In the genomic region with DNA sequence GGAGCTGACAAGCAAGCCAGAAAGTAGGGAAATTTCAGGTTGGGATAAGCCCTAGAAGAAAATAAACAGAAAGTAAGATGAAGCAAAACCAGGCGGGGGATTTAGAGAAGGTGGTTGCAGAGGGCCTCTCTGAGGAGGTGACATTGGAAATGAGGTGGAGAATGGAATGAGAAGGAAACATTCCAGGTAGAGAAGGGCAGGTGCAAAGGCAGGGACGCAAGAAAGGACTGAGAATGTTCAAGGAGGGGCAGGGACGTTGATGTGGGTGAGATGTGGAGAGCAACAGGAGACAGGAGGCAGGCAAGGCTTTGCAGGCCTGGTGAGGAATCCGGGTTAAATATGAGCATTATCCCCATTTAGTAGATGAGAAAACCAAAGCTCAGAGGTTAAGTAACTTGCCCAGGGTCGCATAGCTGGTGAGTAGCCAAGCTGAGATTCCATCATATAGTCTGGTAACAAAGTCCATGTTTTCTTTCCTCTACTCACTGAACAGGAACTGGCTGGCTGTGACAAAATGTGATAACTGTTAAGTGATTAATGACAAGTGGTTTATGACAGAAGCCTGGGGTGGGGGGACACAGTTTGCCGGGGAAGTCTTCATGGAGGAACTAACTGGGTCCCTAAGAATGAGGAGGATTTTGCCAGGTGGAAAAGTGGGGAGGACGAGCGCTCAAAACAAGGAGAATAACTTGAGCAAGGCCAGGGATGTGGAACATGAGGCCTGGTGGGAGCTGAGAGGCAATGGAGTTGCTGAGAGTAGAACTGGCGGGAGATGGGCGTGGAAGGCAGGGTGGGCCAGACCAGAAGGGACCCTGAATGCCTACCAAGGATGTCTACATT, we compare ENCODE assay signal across 22 cellular contexts. TPM values are rescaled to one million over a fixed set of nuclear protein-coding genes. Genes with fewer than 3 reads are reported as not detected.
DNase-seq lines count a peak whose midpoint lies in the region; ATAC-seq, FAIRE-seq and TF ChIP-seq lines count a peak whose summit lies in the region.
"Had no signal": no experiment of that assay in that cellular context is flagged by ENCODE, and none has a peak within 500 bp of the region (broad histone marks: within the 10 kb centered on the region; RNA-seq: fewer than 3 reads in every experiment).

No MANE protein-coding gene starts in this region.

- peak overlapping the region; percentile 22 for H3K27ac Mint-ChIP-seq in activated T-helper 17 cell treated with anti-CD3 and anti-CD28 coated beads, Interleukin-2, amount 50 U/mL, for 72 hours
- peak overlapping the region; percentile 9 for H3K27ac Mint-ChIP-seq in progenitor cell of endocrine pancreas
- H3K27ac Mint-ChIP-seq: activated naive CD4-positive, alpha-beta T cell treated with anti-CD3 and anti-CD28 coated beads for 36 hours had no signal

- H3K36me3 ChIP-seq in HepG2 (replicated peaks in 1 of 2; ENCODE audit: control insufficient read depth in 1 of 2, insufficient read depth in 2 of 2, low read length in 2 of 2) (no peaks in the 10 kb centered on the region; a peak in 1 of 5 replicates), testis (ENCODE audit: low read depth, missing control alignments) (no peaks in the 10 kb centered on the region), SK-N-SH (replicated peaks in 1 of 2; ENCODE audit: control insufficient read depth in 1 of 2, insufficient read depth in 2 of 2, low read length in 1 of 2) (peaks cover 4% of the 10 kb centered on the region in 2 experiments), HAP-1 (replicated peaks) (no peaks in the 10 kb centered on the region)

- peaks cover 11% of the 10 kb centered on the region for H3F3A ChIP-seq in SK-N-SH (replicated peaks; ENCODE audit: insufficient read depth)

- H2AFZ ChIP-seq in HepG2 (ENCODE audit: low read length) (no peak overlapping the region), SK-N-SH (ENCODE audit: low read depth) (no peak overlapping the region)

- no peaks in the 10 kb centered on the region for H3K36me3 Mint-ChIP-seq in activated T-helper 17 cell treated with anti-CD3 and anti-CD28 coated beads, Interleukin-2, amount 50 U/mL, for 72 hours (ENCODE audit: low read depth)
- peaks cover 8% of the 10 kb centered on the region for H3K36me3 Mint-ChIP-seq in progenitor cell of endocrine pancreas (ENCODE audit: insufficient read depth)

- CTCF ChIA-PET in HepG2 (lab: Yijun Ruan, JAX; ENCODE audit: low intra/inter-chr PET ratio, low total read pairs) (interaction anchor here (0.8 to 3.2 kb wide), 2 partner anchors 57 to 141 kb away, joined by 3 to 36 read pairs; no protein-coding TSS in a partner anchor), SK-N-SH (lab: Yijun Ruan, JAX) (interaction anchor here (1.0 to 9.0 kb wide), 9 partner anchors 9 to 143 kb away, joined by 3 to 158 read pairs (median 5); a partner anchor contains a TSS)

- H3K9me2 ChIP-seq in SK-N-SH: no peaks in the 10 kb centered on the region

- intact Hi-C loops in HepG2 (cut with micrococcal nuclease; ENCODE audit: unreplicated experiment): loop anchor here (5.0 to 10.0 kb wide), 3 partner anchors 38 to 240 kb away; no protein-coding TSS in a partner anchor
- intact Hi-C loops in testis (cut with DNase I; ENCODE audit: low total_unique reads): loop anchor here (5.0 kb wide), 1 partner anchor 58 kb away; no protein-coding TSS in a partner anchor

- peak; percentile 37 for DNase-seq in HuH-7 (ENCODE audit: low spot score)
- peak; percentile 93 for DNase-seq in HepG2 (ENCODE audit: low spot score)
- DNase-seq in progenitor cell of endocrine pancreas (ENCODE audit: low spot score, unreplicated experiment): no peak
- no peak for DNase-seq in testis
- no peak for DNase-seq in SK-N-SH
- no peak for DNase-seq in HAP-1 (ENCODE audit: low spot score in 2 of 2)
- DNase-seq in globus pallidus (ENCODE audit: low spot score): no peak
- DNase-seq: activated naive CD4-positive, alpha-beta T cell treated with anti-CD3 and anti-CD28 coated beads for 36 hours; CD4-positive, CD25-positive, alpha-beta regulatory T cell; DMS 273 treated with DMSO at 0.1 percent for 48 hours; HCEC 1CT; lower lobe of right lung; NCI-H1048; NCI-H2029; NCI-H345; NCI-H82; stimulated activated CD4-positive, alpha-beta T cell treated with anti-CD3 and anti-CD28 coated beads, Interleukin-4, amount 100 ng/mL, for 24 hours; stimulated activated naive CD4-positive, alpha-beta T cell treated with Interleukin-2 at 50 U/mL for 16 hours; T-helper 9 cell had no signal

- H3K4me1 ChIP-seq in HepG2 (ENCODE audit: insufficient read depth, low read length): peaks cover 92% of the 10 kb centered on the region
- no peaks in the 10 kb centered on the region for H3K4me1 ChIP-seq in testis
- no peaks in the 10 kb centered on the region; a peak in 1 of 4 replicates for H3K4me1 ChIP-seq in SK-N-SH (ENCODE audit: control insufficient read depth in 1 of 2, insufficient read depth in 2 of 2, low read depth in 1 of 2, low read length in 1 of 2)
- no peaks in the 10 kb centered on the region for H3K4me1 ChIP-seq in HAP-1
- H3K4me1 ChIP-seq: gastroesophageal sphincter had no signal

- TF ChIP-seq POLR2A in HepG2 (IDR thresholded peaks at IDR 0.05; ENCODE audit: insufficient read depth in 1 of 2, low read depth in 2 of 2, low read length in 2 of 2) (no peak), testis (IDR thresholded peaks at IDR 0.05) (no peak)

- TF ChIP-seq CTCF in HepG2 (CRISPR knock-in tag; IDR thresholded peaks at IDR 0.05) (no peak), progenitor cell of endocrine pancreas (IDR thresholded peaks at IDR 0.05; ENCODE audit: unreplicated experiment) (no peak), testis (IDR thresholded peaks at IDR 0.05) (no peak), SK-N-SH (IDR thresholded peaks at IDR 0.05) (no peak)

- no peak for TF ChIP-seq RAD21 in HepG2 (CRISPR knock-in tag; IDR thresholded peaks at IDR 0.05)
- no peak for TF ChIP-seq RAD21 in SK-N-SH (IDR thresholded peaks at IDR 0.05; ENCODE audit: low read length)

- H3K9me3 Mint-ChIP-seq in activated T-helper 17 cell treated with anti-CD3 and anti-CD28 coated beads, Interleukin-2, amount 50 U/mL, for 72 hours: no peaks in the 10 kb centered on the region
- H3K9me3 Mint-ChIP-seq in progenitor cell of endocrine pancreas (ENCODE audit: low read depth): no peaks in the 10 kb centered on the region
- H3K9me3 Mint-ChIP-seq: activated naive CD4-positive, alpha-beta T cell treated with anti-CD3 and anti-CD28 coated beads for 36 hours; CD4-positive, CD25-positive, alpha-beta regulatory T cell had no signal

- H3K9ac ChIP-seq in HepG2 (ENCODE audit: insufficient read depth, low read depth, low read length) (peak overlapping the region; percentile 40), SK-N-SH (no peak overlapping the region)

- H4K20me1 ChIP-seq in HepG2 (ENCODE audit: insufficient read depth, low read length) (no peaks in the 10 kb centered on the region), SK-N-SH (ENCODE audit: insufficient read depth) (peaks cover 8% of the 10 kb centered on the region; the same call in 1 of the 2 replicates)

- H3K4me2 ChIP-seq in HepG2 (ENCODE audit: low read depth, low read length) (peak overlapping the region; percentile 66), SK-N-SH (no peak overlapping the region)

- H3K4me3 ChIP-seq in HepG2 (replicated peaks in 1 of 3; ENCODE audit: insufficient read depth in 1 of 3, low read depth in 2 of 3, low read length in 3 of 3) (peak overlapping the region in 1 of 3 experiments; percentile 32; a peak in 2 of 6 replicates), testis (no peak overlapping the region), SK-N-SH (ENCODE audit: low read depth in 2 of 2, low read length in 1 of 2) (no peak overlapping the region), HAP-1 (no peak overlapping the region)
- H3K4me3 ChIP-seq: gastroesophageal sphincter, lower lobe of right lung had no signal

- no TSS peak for BruUV-seq in HepG2 (replicated peaks; lab: Mats Ljungman, UMichigan)

- in situ Hi-C loops in HepG2 (cut with HindIII; ENCODE audit: extremely low pct_ligation_motif_present, low pct_unique_long_range_greater_than_20kb) (no loop called here), HAP-1 (cut with MboI; ENCODE audit: low sequenced_read_pairs) (loop anchor here (25.0 kb wide), 1 partner anchor 432 kb away; no protein-coding TSS in a partner anchor)

- H3K27ac ChIP-seq in HepG2 (ENCODE audit: extremely low read length, insufficient read depth, low read length) (peak overlapping the region; percentile 71), testis (no peak overlapping the region), SK-N-SH (ENCODE audit: low read depth in 2 of 2, low read length in 1 of 2) (no peak overlapping the region)
- H3K27ac ChIP-seq: gastroesophageal sphincter, lower lobe of right lung had no signal

- POLR2A ChIA-PET in HepG2 (lab: Yijun Ruan, JAX): interaction anchor here (0.9 to 4.1 kb wide), 14 partner anchors 10 to 320 kb away, joined by 3 to 20 read pairs (median 4); a partner anchor contains a TSS
- POLR2A ChIA-PET in SK-N-SH (lab: Yijun Ruan, JAX): no interaction called here

- TF ChIP-seq EP300 in HepG2 (IDR thresholded peaks at IDR 0.05; ENCODE audit: low read depth in 2 of 2, low read length in 2 of 2) (peak in 1 of 2 experiments; percentile 88; a peak in 2 of 4 replicates), HepG2 (CRISPR knock-in tag; IDR thresholded peaks at IDR 0.05; ENCODE audit: borderline replicate concordance) (peak; percentile 74), SK-N-SH (IDR thresholded peaks at IDR 0.05; ENCODE audit: borderline replicate concordance in 1 of 2, low read depth in 1 of 2, low read length in 1 of 2) (no peak)

- no peak for ATAC-seq in activated T-helper 17 cell treated with anti-CD3 and anti-CD28 coated beads, Interleukin-2, amount 50 U/mL, for 72 hours (replicated peaks)
- ATAC-seq in HepG2: peak; percentile 60
- ATAC-seq: activated CD4-positive, CD25-positive, alpha-beta regulatory T cell treated with anti-CD3 and anti-CD28 coated beads, Interleukin-2, amount 50 U/mL, for 24 hours; gastroesophageal sphincter; lower lobe of right lung had no signal

- H3K9me3 ChIP-seq in HepG2 (ENCODE audit: low read length): no peaks in the 10 kb centered on the region
- H3K9me3 ChIP-seq in testis: no peaks in the 10 kb centered on the region
- H3K9me3 ChIP-seq in SK-N-SH: no peaks in the 10 kb centered on the region
- no peaks in the 10 kb centered on the region for H3K9me3 ChIP-seq in HAP-1
- H3K9me3 ChIP-seq: gastroesophageal sphincter, lower lobe of right lung had no signal

- no peaks in the 10 kb centered on the region for H3K27me3 Mint-ChIP-seq in activated T-helper 17 cell treated with anti-CD3 and anti-CD28 coated beads, Interleukin-2, amount 50 U/mL, for 72 hours
- no peaks in the 10 kb centered on the region for H3K27me3 Mint-ChIP-seq in progenitor cell of endocrine pancreas
- H3K27me3 Mint-ChIP-seq: CD4-positive, CD25-positive, alpha-beta regulatory T cell had no signal

- 24% methylated on average over 10 of the region's 10 CpGs for WGBS in HepG2 (ENCODE audit: low lambda C conversion rate)
- 84 to 86% methylated on average over 10 of the region's 10 CpGs for WGBS in testis, 2 donors
- 90% methylated on average over 10 of the region's 10 CpGs for WGBS in SK-N-SH (ENCODE audit: low lambda C conversion rate)

- no peaks in the 10 kb centered on the region for H3K79me2 ChIP-seq in HepG2 (ENCODE audit: insufficient read depth, low read length)
- H3K79me2 ChIP-seq in SK-N-SH (ENCODE audit: insufficient read depth): no peaks in the 10 kb centered on the region

- H3K4me3 Mint-ChIP-seq in activated T-helper 17 cell treated with anti-CD3 and anti-CD28 coated beads, Interleukin-2, amount 50 U/mL, for 72 hours: no peak overlapping the region
- no peak overlapping the region for H3K4me3 Mint-ChIP-seq in progenitor cell of endocrine pancreas (ENCODE audit: low read depth)
- H3K4me3 Mint-ChIP-seq: activated naive CD4-positive, alpha-beta T cell treated with anti-CD3 and anti-CD28 coated beads for 36 hours had no signal

- H3K4me1 Mint-ChIP-seq in activated T-helper 17 cell treated with anti-CD3 and anti-CD28 coated beads, Interleukin-2, amount 50 U/mL, for 72 hours: no peaks in the 10 kb centered on the region
- peaks cover 6% of the 10 kb centered on the region for H3K4me1 Mint-ChIP-seq in progenitor cell of endocrine pancreas (ENCODE audit: low read depth)

- FAIRE-seq in HepG2 (lab: Jason Lieb, UNC): peak; percentile 83

- H3K27me3 ChIP-seq in HepG2 (ENCODE audit: control insufficient read depth in 1 of 2, insufficient read depth in 2 of 2, low read length in 2 of 2): no peaks in the 10 kb centered on the region
- no peaks in the 10 kb centered on the region for H3K27me3 ChIP-seq in testis
- no peaks in the 10 kb centered on the region for H3K27me3 ChIP-seq in SK-N-SH (ENCODE audit: insufficient read depth)
- H3K27me3 ChIP-seq in HAP-1 (ENCODE audit: low read depth): no peaks in the 10 kb centered on the region
- H3K27me3 ChIP-seq: gastroesophageal sphincter had no signal

RNA-seq across cellular contexts. Expression of a gene that starts 32.6 kb away (rescaled TPM):
- 10 to 100 TPM; 29.3 to 54.0 TPM for total RNA-seq in activated T-helper 17 cell treated with anti-CD3 and anti-CD28 coated beads, Interleukin-2, amount 50 U/mL, for 72 hours
- total RNA-seq in HepG2 (2016; rRNA removed; fragmentation: Illumina TruSeq; extraction: Trizol): 178 and 191 TPM in 2 replicates
- total RNA-seq in HepG2 (2016; cell fraction: cytosol; rRNA removed; fragmentation: Illumina TruSeq; extraction: Trizol; ENCODE audit: low read depth): 169 and 189 TPM in 2 replicates
- 186 and 208 TPM in 2 replicates for total RNA-seq in HepG2 (2016; cell fraction: insoluble cytoplasmic fraction; rRNA removed; fragmentation: Illumina TruSeq; extraction: Trizol)
- 148 and 200 TPM in 2 replicates for total RNA-seq in HepG2 (2016; cell fraction: membrane; rRNA removed; fragmentation: Illumina TruSeq; extraction: Trizol)
- 65.1 and 65.8 TPM in 2 replicates for total RNA-seq in HepG2 (2016; cell fraction: nucleus; rRNA removed; fragmentation: Illumina TruSeq; extraction: Trizol)
- 157 and 166 TPM in 2 replicates for polyA plus RNA-seq in HepG2 (2011; rRNA removed)
- 144 and 170 TPM in 2 replicates for polyA plus RNA-seq in HepG2 (2011; cell fraction: cytosol; rRNA removed)
- 42.8 and 46.0 TPM in 2 replicates for polyA plus RNA-seq in HepG2 (2011; cell fraction: nucleus; rRNA removed)
- polyA plus RNA-seq in HepG2 (2012): 135 and 137 TPM in 2 replicates
- polyA plus RNA-seq in HepG2 (2016; cell fraction: cytosol; fragmentation: Illumina TruSeq; extraction: Trizol; ENCODE audit: low read depth): 114 and 150 TPM in 2 replicates
- 163 and 186 TPM in 2 replicates for polyA plus RNA-seq in HepG2 (2016; cell fraction: insoluble cytoplasmic fraction; fragmentation: Illumina TruSeq; extraction: Trizol; ENCODE audit: low read depth)
- 111 and 143 TPM in 2 replicates for polyA plus RNA-seq in HepG2 (2016; cell fraction: membrane; fragmentation: Illumina TruSeq; extraction: Trizol; ENCODE audit: low read depth)
- polyA plus RNA-seq in HepG2 (2016; cell fraction: nucleus; fragmentation: Illumina TruSeq; extraction: Trizol; ENCODE audit: insufficient read depth, low read depth): 92.9 and 98.5 TPM in 2 replicates
- 33.2 and 40.9 TPM in 2 replicates for polyA minus RNA-seq in HepG2 (2011; rRNA and poly(A)+ RNA removed; ENCODE audit: low replicate concordance)
- 22.7 and 28.4 TPM in 2 replicates for polyA minus RNA-seq in HepG2 (2011; cell fraction: cytosol; rRNA and poly(A)+ RNA removed)
- 20.0 and 21.5 TPM in 2 replicates for polyA minus RNA-seq in HepG2 (2011; cell fraction: nucleus; rRNA and poly(A)+ RNA removed)
- total RNA-seq in progenitor cell of endocrine pancreas: 49.9 and 51.1 TPM in 2 replicates
- 10 to 100 TPM; 47.6 to 53.5 TPM for total RNA-seq in testis
- 86.5 TPM for polyA plus RNA-seq in testis (ENCODE audit: insufficient read depth, low read depth, low replicate concordance)
- 92.4 and 97.0 TPM in 2 replicates for polyA plus RNA-seq in SK-N-SH (2012; rRNA removed)
- polyA plus RNA-seq in SK-N-SH (2012; cell fraction: cytosol; rRNA removed): 72.1 and 86.3 TPM in 2 replicates
- 39.4 and 45.0 TPM in 2 replicates for polyA plus RNA-seq in SK-N-SH (2012; cell fraction: nucleus; rRNA removed)

RNA-seq across cellular contexts. Expression of a gene that starts 32.7 kb away (rescaled TPM):
- 10 to 100 TPM; 12.1 to 21.4 TPM for total RNA-seq in activated T-helper 17 cell treated with anti-CD3 and anti-CD28 coated beads, Interleukin-2, amount 50 U/mL, for 72 hours
- total RNA-seq in HepG2 (2016; rRNA removed; fragmentation: Illumina TruSeq; extraction: Trizol): 13.9 and 27.4 TPM in 2 replicates
- 5.1 and 5.8 TPM in 2 replicates for total RNA-seq in HepG2 (2016; cell fraction: cytosol; rRNA removed; fragmentation: Illumina TruSeq; extraction: Trizol; ENCODE audit: low read depth)
- 11.4 and 28.3 TPM in 2 replicates for total RNA-seq in HepG2 (2016; cell fraction: insoluble cytoplasmic fraction; rRNA removed; fragmentation: Illumina TruSeq; extraction: Trizol)
- 14.9 and 15.8 TPM in 2 replicates for total RNA-seq in HepG2 (2016; cell fraction: membrane; rRNA removed; fragmentation: Illumina TruSeq; extraction: Trizol)
- total RNA-seq in HepG2 (2016; cell fraction: nucleus; rRNA removed; fragmentation: Illumina TruSeq; extraction: Trizol): 28.7 and 33.8 TPM in 2 replicates
- 75.8 and 83.8 TPM in 2 replicates for polyA plus RNA-seq in HepG2 (2011; rRNA removed)
- polyA plus RNA-seq in HepG2 (2011; cell fraction: cytosol; rRNA removed): 81.0 and 82.0 TPM in 2 replicates
- polyA plus RNA-seq in HepG2 (2011; cell fraction: nucleus; rRNA removed): 185 and 224 TPM in 2 replicates
- polyA plus RNA-seq in HepG2 (2012): 37.7 and 41.7 TPM in 2 replicates
- polyA plus RNA-seq in HepG2 (2016; cell fraction: cytosol; fragmentation: Illumina TruSeq; extraction: Trizol; ENCODE audit: low read depth): 5.0 and 5.6 TPM in 2 replicates
- 13.6 and 16.8 TPM in 2 replicates for polyA plus RNA-seq in HepG2 (2016; cell fraction: insoluble cytoplasmic fraction; fragmentation: Illumina TruSeq; extraction: Trizol; ENCODE audit: low read depth)
- 10.0 and 10.2 TPM in 2 replicates for polyA plus RNA-seq in HepG2 (2016; cell fraction: membrane; fragmentation: Illumina TruSeq; extraction: Trizol; ENCODE audit: low read depth)
- polyA plus RNA-seq in HepG2 (2016; cell fraction: nucleus; fragmentation: Illumina TruSeq; extraction: Trizol; ENCODE audit: insufficient read depth, low read depth): 69.5 and 76.1 TPM in 2 replicates
- polyA minus RNA-seq in HepG2 (2011; rRNA and poly(A)+ RNA removed; ENCODE audit: low replicate concordance): 62.2 and 179 TPM in 2 replicates
- 36.8 and 42.0 TPM in 2 replicates for polyA minus RNA-seq in HepG2 (2011; cell fraction: cytosol; rRNA and poly(A)+ RNA removed)
- polyA minus RNA-seq in HepG2 (2011; cell fraction: nucleus; rRNA and poly(A)+ RNA removed): 36.6 and 36.8 TPM in 2 replicates
- total RNA-seq in progenitor cell of endocrine pancreas: 69.1 and 72.3 TPM in 2 replicates
- total RNA-seq in testis: 100 to 1,000 TPM; 139 to 170 TPM
- 79.0 TPM for polyA plus RNA-seq in testis (ENCODE audit: insufficient read depth, low read depth, low replicate concordance)
- 52.7 and 63.2 TPM in 2 replicates for polyA plus RNA-seq in SK-N-SH (2012; rRNA removed)
- 26.9 and 37.6 TPM in 2 replicates for polyA plus RNA-seq in SK-N-SH (2012; cell fraction: cytosol; rRNA removed)
- 97.6 and 129 TPM in 2 replicates for polyA plus RNA-seq in SK-N-SH (2012; cell fraction: nucleus; rRNA removed)

Comparison
In these comparisons a context has a peak if more than half of its experiments do, and no peak if none do; other contexts are left out.
1. DNase-seq: peak in HuH-7 (single experiment) and HepG2 (single experiment); none in progenitor cell of endocrine pancreas (single experiment), testis (single experiment), SK-N-SH (single experiment), HAP-1 (0 of 2) and globus pallidus (single experiment).